In genomic region chr11:64415286-64415685, GRCh38 we compare ENCODE assay signal across 14 cellular contexts.
"Had no signal": no experiment of that assay in that cellular context is flagged by ENCODE, and none has a peak within 500 bp of the region (broad histone marks: within the 10 kb centered on the region; RNA-seq: fewer than 3 reads in every experiment).

No MANE protein-coding gene starts in this region.

- DNase-seq: activated CD8-positive, alpha-beta memory T cell treated with anti-CD3 and anti-CD28 coated beads for 24 hours; activated naive CD4-positive, alpha-beta T cell treated with anti-CD3 and anti-CD28 coated beads, Interleukin-2, amount 10 ng/mL, durations not matched to agents 7 days and 5 days; activated T-cell treated with anti-CD3 and anti-CD28 coated beads for 4 hours; caudate nucleus; glutamatergic neuron; left colon; natural killer cell; stimulated activated CD4-positive, alpha-beta T cell treated with anti-CD3 and anti-CD28 coated beads, Interleukin-4, amount 100 ng/mL, for 1 hour; stimulated activated CD8-positive, alpha-beta memory T cell treated with anti-CD3 and anti-CD28 coated beads, Interleukin-4, amount 100 ng/mL, for 48 hours; T1000; thyroid gland had no signal

- ATAC-seq: activated T-helper 17 cell treated with anti-CD3 and anti-CD28 coated beads, Interleukin-2, amount 50 U/mL, for 72 hours; left colon; natural killer cell had no signal

- H3K4me1 ChIP-seq: thyroid gland had no signal

- H3K36me3 Mint-ChIP-seq: activated naive CD4-positive, alpha-beta T cell treated with anti-CD3 and anti-CD28 coated beads, Interleukin-2, amount 10 ng/mL, durations not matched to agents 7 days and 5 days; natural killer cell had no signal

- H3K9me3 ChIP-seq: thyroid gland had no signal

- H3K9me3 Mint-ChIP-seq: natural killer cell had no signal

- H3K36me3 ChIP-seq: thyroid gland had no signal

- H3K4me3 ChIP-seq: thyroid gland had no signal

- H3K27ac Mint-ChIP-seq: activated naive CD4-positive, alpha-beta T cell treated with anti-CD3 and anti-CD28 coated beads, Interleukin-2, amount 10 ng/mL, durations not matched to agents 7 days and 5 days; activated T-helper 17 cell treated with anti-CD3 and anti-CD28 coated beads, Interleukin-2, amount 50 U/mL, for 72 hours; dendritic cell treated with granulocyte-macrophage colony-stimulating factor and Interleukin-4, amounts not matched to agents 40 ng/mL and 50 ng/mL, for 4 days had no signal

- H3K4me1 Mint-ChIP-seq: activated naive CD4-positive, alpha-beta T cell treated with anti-CD3 and anti-CD28 coated beads, Interleukin-2, amount 10 ng/mL, durations not matched to agents 7 days and 5 days; activated T-helper 17 cell treated with anti-CD3 and anti-CD28 coated beads, Interleukin-2, amount 50 U/mL, for 72 hours had no signal

- H3K27me3 ChIP-seq: thyroid gland had no signal

- H3K4me3 Mint-ChIP-seq: activated naive CD4-positive, alpha-beta T cell treated with anti-CD3 and anti-CD28 coated beads, Interleukin-2, amount 10 ng/mL, durations not matched to agents 7 days and 5 days; activated T-helper 17 cell treated with anti-CD3 and anti-CD28 coated beads, Interleukin-2, amount 50 U/mL, for 72 hours; dendritic cell treated with granulocyte-macrophage colony-stimulating factor and Interleukin-4, amounts not matched to agents 40 ng/mL and 50 ng/mL, for 4 days; endodermal cell; natural killer cell had no signal

- H3K27ac ChIP-seq: thyroid gland had no signal
